In the genomic region with DNA sequence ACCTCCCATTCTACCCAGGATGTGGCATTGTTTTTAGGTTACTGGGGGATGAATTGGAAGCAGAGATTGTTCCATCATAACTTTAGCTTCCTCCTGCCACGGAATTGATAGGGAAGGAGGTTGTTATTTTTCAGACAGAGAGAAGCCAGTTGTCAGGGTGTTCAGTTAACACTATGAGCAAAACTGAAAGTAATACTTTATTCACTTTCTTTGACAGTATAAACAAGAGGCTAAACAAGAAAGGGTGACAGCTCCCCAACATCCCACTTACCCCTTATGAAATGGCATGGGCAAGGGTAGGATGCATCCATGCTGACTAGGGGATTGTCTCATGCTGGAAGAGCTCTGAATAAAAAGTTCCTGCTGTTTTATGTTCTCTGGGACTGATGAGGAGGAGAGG, we compare ENCODE assay signal across 21 cellular contexts.
"Had no signal": no experiment of that assay in that cellular context is flagged by ENCODE, and none has a peak within 500 bp of the region (broad histone marks: within the 10 kb centered on the region; RNA-seq: fewer than 3 reads in every experiment).

No MANE protein-coding gene starts in this region.

- H3K27ac ChIP-seq: dorsolateral prefrontal cortex, gastrocnemius medialis, lower lobe of right lung, neutrophil, pancreas, right lobe of liver, thoracic aorta, tibial nerve, upper lobe of right lung, uterus had no signal

- DNase-seq: dorsolateral prefrontal cortex; effector CD4-positive, alpha-beta T cell; gastrocnemius medialis; head of caudate nucleus; left ventricle myocardium superior; lower lobe of right lung; naive thymus-derived CD8-positive, alpha-beta T cell; pancreas; retina; right lobe of liver; small intestine; stimulated activated CD4-positive, alpha-beta T cell treated with anti-CD3 and anti-CD28 coated beads, Interleukin-15, amount 100 ng/mL, for 24 hours; stimulated activated CD4-positive, alpha-beta T cell treated with anti-CD3 and anti-CD28 coated beads, Interleukin-2, amount 100 ng/mL, for 48 hours; stimulated activated naive B cell treated with anti-CD40 and anti-IgM and Interleukin-4, amounts not matched to agents 10 μg/mL and 1 μg/mL and 100 μg/mL, for 72 hours; upper lobe of right lung; uterus had no signal

- H3K4me1 ChIP-seq: gastrocnemius medialis, lower lobe of right lung, pancreas, right lobe of liver, tibial nerve, upper lobe of right lung, uterus had no signal

- ATAC-seq: gastrocnemius medialis; left ventricle myocardium superior; lower lobe of right lung; naive thymus-derived CD8-positive, alpha-beta T cell; pancreas; right lobe of liver; stimulated activated naive B cell treated with anti-CD40 and anti-IgM and Interleukin-4, amounts not matched to agents 10 μg/mL and 1 μg/mL and 100 μg/mL, for 72 hours; upper lobe of right lung had no signal

- H3K27me3 ChIP-seq: gastrocnemius medialis, neutrophil, pancreas, right lobe of liver, tibial nerve, upper lobe of right lung, uterus had no signal

- H3K27ac Mint-ChIP-seq: naive thymus-derived CD8-positive, alpha-beta T cell; stimulated activated naive B cell treated with anti-CD40 and anti-IgM and Interleukin-4, amounts not matched to agents 10 μg/mL and 1 μg/mL and 100 μg/mL, for 72 hours; stimulated activated naive CD8-positive, alpha-beta T cell treated with anti-CD3 and anti-CD28 coated beads, Interleukin-15, Interleukin-2, amounts not matched to agents 100 ng/mL and 50 ng/mL, for 24 hours had no signal

- H3K4me3 ChIP-seq: dorsolateral prefrontal cortex, gastrocnemius medialis, lower lobe of right lung, pancreas, right lobe of liver, thoracic aorta, tibial nerve, upper lobe of right lung, uterus had no signal

- FAIRE-seq: keratinocyte, pancreas, small intestine had no signal

- H3K36me3 ChIP-seq: gastrocnemius medialis, lower lobe of right lung, neutrophil, pancreas, right lobe of liver, thoracic aorta, tibial nerve, upper lobe of right lung, uterus had no signal

- H3K36me3 Mint-ChIP-seq: stimulated activated naive B cell treated with anti-CD40 and anti-IgM and Interleukin-4, amounts not matched to agents 10 μg/mL and 1 μg/mL and 100 μg/mL, for 72 hours had no signal

- H3K4me1 Mint-ChIP-seq: naive thymus-derived CD8-positive, alpha-beta T cell; stimulated activated naive B cell treated with anti-CD40 and anti-IgM and Interleukin-4, amounts not matched to agents 10 μg/mL and 1 μg/mL and 100 μg/mL, for 72 hours had no signal

- H3K4me3 Mint-ChIP-seq: naive thymus-derived CD8-positive, alpha-beta T cell; stimulated activated naive B cell treated with anti-CD40 and anti-IgM and Interleukin-4, amounts not matched to agents 10 μg/mL and 1 μg/mL and 100 μg/mL, for 72 hours; stimulated activated naive CD8-positive, alpha-beta T cell treated with anti-CD3 and anti-CD28 coated beads, Interleukin-15, Interleukin-2, amounts not matched to agents 100 ng/mL and 50 ng/mL, for 24 hours had no signal

- H3K9me3 ChIP-seq: gastrocnemius medialis, lower lobe of right lung, neutrophil, pancreas, right lobe of liver, thoracic aorta, tibial nerve, upper lobe of right lung, uterus had no signal

- H3K9me3 Mint-ChIP-seq: stimulated activated naive B cell treated with anti-CD40 and anti-IgM and Interleukin-4, amounts not matched to agents 10 μg/mL and 1 μg/mL and 100 μg/mL, for 72 hours; stimulated activated naive CD8-positive, alpha-beta T cell treated with anti-CD3 and anti-CD28 coated beads, Interleukin-15, Interleukin-2, amounts not matched to agents 100 ng/mL and 50 ng/mL, for 24 hours had no signal
